Comparison of ENCODE assay signal across 8 cellular contexts in genomic region chr17:64148699-64149098, GRCh38. TPM values are rescaled to one million over a fixed set of nuclear protein-coding genes. Genes with fewer than 3 reads are reported as not detected.
DNase-seq lines count a peak whose midpoint lies in the region; ATAC-seq, FAIRE-seq and TF ChIP-seq lines count a peak whose summit lies in the region.

No MANE protein-coding gene starts in this region.

- no peak overlapping the region for H3K4me3 Mint-ChIP-seq in stimulated activated memory B cell treated with anti-CD40 and anti-IgM and Interleukin-4, amounts not matched to agents 10 μg/mL and 1 μg/mL and 100 μg/mL, for 72 hours

- H3K79me2 ChIP-seq in mammary epithelial cell (ENCODE audit: insufficient read depth, low read length): peaks cover 14% of the 10 kb centered on the region

- H3K27ac ChIP-seq in mammary epithelial cell (ENCODE audit: insufficient read depth, low read depth, low read length) (no peak overlapping the region), left lung (peak overlapping the region in 1 of 2 donors; percentile 88)

- H3K27ac Mint-ChIP-seq in stimulated activated memory B cell treated with anti-CD40 and anti-IgM and Interleukin-4, amounts not matched to agents 10 μg/mL and 1 μg/mL and 100 μg/mL, for 72 hours: no peak overlapping the region

- intact Hi-C loops in mammary epithelial cell (cut with micrococcal nuclease): loop anchor here (1.0 to 5.0 kb wide), 3 partner anchors 54 to 269 kb away; no protein-coding TSS in a partner anchor
- intact Hi-C loops in posterior cingulate gyrus (cut with DNase I): loop anchor here (5.0 kb wide), 1 partner anchor 114 kb away; the partner anchor contains the start of gene TEX2
- intact Hi-C loops in left lung (cut with DNase I): no loop called here

- no peak overlapping the region for H3K9ac ChIP-seq in mammary epithelial cell (ENCODE audit: insufficient read depth, low read length)

- peaks cover 36% of the 10 kb centered on the region for H3K36me3 Mint-ChIP-seq in stimulated activated memory B cell treated with anti-CD40 and anti-IgM and Interleukin-4, amounts not matched to agents 10 μg/mL and 1 μg/mL and 100 μg/mL, for 72 hours

- H3K4me1 ChIP-seq in mammary epithelial cell (ENCODE audit: insufficient read depth, low read length): peaks cover 8% of the 10 kb centered on the region
- peaks cover 20 to 60% of the 10 kb centered on the region in 2 donors for H3K4me1 ChIP-seq in left lung

- no peak overlapping the region for H3K4me2 ChIP-seq in mammary epithelial cell (ENCODE audit: insufficient read depth, low read depth, low read length)

- TF ChIP-seq CTCF in mammary epithelial cell (conservative IDR thresholded peaks at IDR 0.05 in 1 of 2, IDR thresholded peaks at IDR 0.05 in 1 of 2; ENCODE audit: extremely low read depth in 1 of 2, insufficient read depth in 1 of 2, low read depth in 1 of 2, low read length in 2 of 2) (peak in 1 of 2 donors; percentile 45), left lung (IDR thresholded peaks at IDR 0.05) (no peak)

- dilution Hi-C loops in mammary epithelial cell (cut with HindIII; ENCODE audit: low sequenced_read_pairs): loop anchor here (5.0 kb wide), 1 partner anchor 129 kb away; no protein-coding TSS in a partner anchor

- H4K20me1 ChIP-seq in mammary epithelial cell (ENCODE audit: insufficient read depth, low read length): no peaks in the 10 kb centered on the region

- no peak overlapping the region for H2AFZ ChIP-seq in mammary epithelial cell (ENCODE audit: low read depth, low read length)

- no peaks in the 10 kb centered on the region for H3K27me3 Mint-ChIP-seq in stimulated activated memory B cell treated with anti-CD40 and anti-IgM and Interleukin-4, amounts not matched to agents 10 μg/mL and 1 μg/mL and 100 μg/mL, for 72 hours

- 93% methylated on average over 4 of the region's 4 CpGs for WGBS in mammary epithelial cell (ENCODE audit: low coverage, missing lambda C conversion rate)

- H3K4me1 Mint-ChIP-seq in stimulated activated memory B cell treated with anti-CD40 and anti-IgM and Interleukin-4, amounts not matched to agents 10 μg/mL and 1 μg/mL and 100 μg/mL, for 72 hours: peaks cover 17% of the 10 kb centered on the region

- H3K27me3 ChIP-seq in MG63: no peaks in the 10 kb centered on the region
- H3K27me3 ChIP-seq in mammary epithelial cell (ENCODE audit: insufficient read depth, low read length): no peaks in the 10 kb centered on the region
- no peaks in the 10 kb centered on the region for H3K27me3 ChIP-seq in left lung

- H3K4me3 ChIP-seq in MG63 (no peak overlapping the region), mammary epithelial cell (replicated peaks in 1 of 3; ENCODE audit: insufficient read depth in 1 of 3, low read depth in 2 of 3, low read length in 3 of 3) (no peak overlapping the region), left lung (no peak overlapping the region)

- no TSS peak for BruUV-seq in mammary epithelial cell (replicated peaks; lab: Mats Ljungman, UMichigan)

- H3K9me3 ChIP-seq in MG63 (no peaks in the 10 kb centered on the region), mammary epithelial cell (replicated peaks; ENCODE audit: insufficient read depth, low read length) (no peaks in the 10 kb centered on the region), left lung (no peaks in the 10 kb centered on the region)

- DNase-seq in NCI-H2107 treated with DMSO at 0.1 percent for 48 hours (lab: John Stamatoyannopoulos, UW; ENCODE audit: unreplicated experiment): peak; percentile 23
- no peak for DNase-seq in NCI-H2107 (lab: John Stamatoyannopoulos, UW)
- peak; percentile 15 for DNase-seq in MG63
- peak; percentile 11 for DNase-seq in mammary epithelial cell
- peak in 6 of 10 donors; percentile 28 to 91 (median 46) for DNase-seq in posterior cingulate gyrus
- no peak for DNase-seq in HTR-8/SVneo (ENCODE audit: insufficient read length, low spot score)
- no peak for DNase-seq in left lung

- ATAC-seq in left lung: no peak
- ATAC-seq in stimulated activated memory B cell treated with anti-CD40 and anti-IgM and Interleukin-4, amounts not matched to agents 10 μg/mL and 1 μg/mL and 100 μg/mL, for 72 hours: no peak

- H3K9me3 Mint-ChIP-seq in stimulated activated memory B cell treated with anti-CD40 and anti-IgM and Interleukin-4, amounts not matched to agents 10 μg/mL and 1 μg/mL and 100 μg/mL, for 72 hours: no peaks in the 10 kb centered on the region

- in situ Hi-C loops in mammary epithelial cell (cut with MboI; ENCODE audit: low sequenced_read_pairs in 2 of 2): loop anchor here in 1 of 2 donors (10.0 kb wide), 1 partner anchor 126 kb away; no protein-coding TSS in a partner anchor

- CTCF ChIA-PET in mammary epithelial cell (lab: Charles Lee; ENCODE audit: low non-redundant PET): interaction anchor here (0.6 to 0.8 kb wide), 3 partner anchors 88 to 133 kb away, joined by 3 to 26 read pairs (median 3); no protein-coding TSS in a partner anchor

- FAIRE-seq in HTR-8/SVneo (lab: Jason Lieb, UNC): no peak

- H3K36me3 ChIP-seq in MG63 (peaks cover 42% of the 10 kb centered on the region), mammary epithelial cell (ENCODE audit: insufficient read depth, low read length) (peaks cover 18% of the 10 kb centered on the region), left lung (peaks cover 0 to 24% of the 10 kb centered on the region in 2 donors)

RNA-seq across cellular contexts. Expression of gene ERN1, which starts 18.8 kb away (rescaled TPM):
- total RNA-seq in MG63 (2014; rRNA removed; shearing (Covaris generic); ENCODE audit: low replicate concordance): 3.0 and 6.9 TPM in 2 replicates
- total RNA-seq in mammary epithelial cell (10 to 100 TPM; 18.8 to 36.8 TPM), left lung (10 to 100 TPM; 39.0 to 45.0 TPM)
- 5.3 TPM for polyA plus RNA-seq in mammary epithelial cell
- polyA minus RNA-seq in mammary epithelial cell: 3.7 TPM

Comparison
In these comparisons a context has a peak if more than half of its experiments do, and no peak if none do; other contexts are left out.
1. DNase-seq: peak in NCI-H2107 treated with DMSO at 0.1 percent for 48 hours (single experiment), MG63 (single experiment), mammary epithelial cell (single experiment) and posterior cingulate gyrus (6 of 10); none in NCI-H2107 (single experiment), HTR-8/SVneo (single experiment) and left lung (0 of 2).
2. intact Hi-C loops: an anchor here in mammary epithelial cell (1.0 to 5.0 kb wide) and posterior cingulate gyrus (5.0 kb wide); none called in left lung.